Comparison of ENCODE assay signal across 28 cellular contexts in genomic region chr9:20614602-20615216, GRCh38. TPM values are rescaled to one million over a fixed set of nuclear protein-coding genes. Genes with fewer than 3 reads are reported as not detected.
DNase-seq lines count a peak whose midpoint lies in the region; ATAC-seq, FAIRE-seq and TF ChIP-seq lines count a peak whose summit lies in the region.
"Had no signal": no experiment of that assay in that cellular context is flagged by ENCODE, and none has a peak within 500 bp of the region (broad histone marks: within the 10 kb centered on the region; RNA-seq: fewer than 3 reads in every experiment).

No MANE protein-coding gene starts in this region.

- H3K4me3 ChIP-seq in CD4-positive, CD25-positive, alpha-beta regulatory T cell (ENCODE audit: low read depth, low read length) = no peak overlapping the region
- H3K4me3 ChIP-seq in SJCRH30 (no peak overlapping the region), mammary epithelial cell (replicated peaks in 1 of 3; ENCODE audit: insufficient read depth in 1 of 3, low read depth in 2 of 3, low read length in 3 of 3) (no peak overlapping the region)
- H3K4me3 ChIP-seq: PC-9 had no signal

- H3K9me3 Mint-ChIP-seq in activated T-cell treated with anti-CD3 and anti-CD28 coated beads, Interleukin-2, amount 50 U/mL, for 24 hours = no peaks in the 10 kb centered on the region
- H3K9me3 Mint-ChIP-seq in CD4-positive, CD25-positive, alpha-beta regulatory T cell = peaks cover 0 to under 1% (median 0%) of the 10 kb centered on the region in 7 donors
- no peaks in the 10 kb centered on the region for H3K9me3 Mint-ChIP-seq in brain
- H3K9me3 Mint-ChIP-seq: CD14-positive monocyte had no signal

- peaks cover 80% of the 10 kb centered on the region for H3K4me1 Mint-ChIP-seq in activated T-cell treated with anti-CD3 and anti-CD28 coated beads, Interleukin-2, amount 50 U/mL, for 24 hours (ENCODE audit: low read depth)
- H3K4me1 Mint-ChIP-seq in CD4-positive, CD25-positive, alpha-beta regulatory T cell = peaks cover 59 to 89% (median 73%) of the 10 kb centered on the region in 4 donors
- H3K4me1 Mint-ChIP-seq in brain = peaks cover 92% of the 10 kb centered on the region

- no peaks in the 10 kb centered on the region for H4K20me1 ChIP-seq in mammary epithelial cell (ENCODE audit: insufficient read depth, low read length)

- H3K27me3 ChIP-seq in CD4-positive, CD25-positive, alpha-beta regulatory T cell (ENCODE audit: control insufficient read depth, insufficient read depth, low read length) = no peaks in the 10 kb centered on the region
- no peaks in the 10 kb centered on the region for H3K27me3 ChIP-seq in SJCRH30
- H3K27me3 ChIP-seq in mammary epithelial cell (ENCODE audit: insufficient read depth, low read length) = no peaks in the 10 kb centered on the region

- WGBS in mammary epithelial cell (ENCODE audit: low coverage, missing lambda C conversion rate) = 95% methylated on average over 2 of the region's 2 CpGs

- TF ChIP-seq POLR2A in GM12891 (IDR thresholded peaks at IDR 0.05; ENCODE audit: low read depth, low read length) = no peak

- BruUV-seq in mammary epithelial cell (replicated peaks; lab: Mats Ljungman, UMichigan) = no TSS peak

- in situ Hi-C loops in mammary epithelial cell (cut with MboI; ENCODE audit: low sequenced_read_pairs in 2 of 2) = loop anchor here in 1 of 2 donors (25.0 kb wide), 2 partner anchors 677 to 1127 kb away; no protein-coding TSS in a partner anchor

- dilution Hi-C loops in mammary epithelial cell (cut with HindIII; ENCODE audit: low sequenced_read_pairs) = no loop called here

- no peak overlapping the region for H3K4me3 Mint-ChIP-seq in activated T-cell treated with anti-CD3 and anti-CD28 coated beads, Interleukin-2, amount 50 U/mL, for 24 hours
- H3K4me3 Mint-ChIP-seq in CD4-positive, CD25-positive, alpha-beta regulatory T cell = peak overlapping the region in 2 of 4 donors; percentile 36 to 55
- H3K4me3 Mint-ChIP-seq in brain = peak overlapping the region in 3 of 5 experiments; percentile 7 to 60 (median 59)
- H3K4me3 Mint-ChIP-seq: B cell, CD14-positive monocyte had no signal

- ATAC-seq in CD4-positive, CD25-positive, alpha-beta regulatory T cell (ENCODE audit: low read depth in 2 of 2) = no peak
- ATAC-seq: HepG2 had no signal

- no peaks in the 10 kb centered on the region for H3K36me3 ChIP-seq in CD4-positive, CD25-positive, alpha-beta regulatory T cell (ENCODE audit: control insufficient read depth, insufficient read depth, low read length)
- H3K36me3 ChIP-seq in SJCRH30 = no peaks in the 10 kb centered on the region; the same call in 1 of the 2 replicates
- no peaks in the 10 kb centered on the region for H3K36me3 ChIP-seq in mammary epithelial cell (ENCODE audit: insufficient read depth, low read length)

- no peak overlapping the region for H2AFZ ChIP-seq in mammary epithelial cell (ENCODE audit: low read depth, low read length)
- H2AFZ ChIP-seq: PC-9 had no signal

- H3K27ac Mint-ChIP-seq in activated T-cell treated with anti-CD3 and anti-CD28 coated beads, Interleukin-2, amount 50 U/mL, for 24 hours = peak overlapping the region; percentile 66
- peak overlapping the region in 2 of 3 donors; percentile 3 to 52 for H3K27ac Mint-ChIP-seq in CD4-positive, CD25-positive, alpha-beta regulatory T cell
- H3K27ac Mint-ChIP-seq in brain = peak overlapping the region in 1 of 5 experiments; percentile 40
- H3K27ac Mint-ChIP-seq: B cell, CD14-positive monocyte had no signal

- peaks cover 6% of the 10 kb centered on the region for H3K36me3 Mint-ChIP-seq in activated T-cell treated with anti-CD3 and anti-CD28 coated beads, Interleukin-2, amount 50 U/mL, for 24 hours (ENCODE audit: low read depth)
- peaks cover 5% of the 10 kb centered on the region for H3K36me3 Mint-ChIP-seq in CD4-positive, CD25-positive, alpha-beta regulatory T cell
- H3K36me3 Mint-ChIP-seq in brain = peaks cover 13% of the 10 kb centered on the region

- CTCF ChIA-PET in mammary epithelial cell (lab: Charles Lee; ENCODE audit: low non-redundant PET) = no interaction called here

- H3K79me2 ChIP-seq in mammary epithelial cell (ENCODE audit: insufficient read depth, low read length) = no peaks in the 10 kb centered on the region

- no peak for TF ChIP-seq CTCF in brain (conservative IDR thresholded peaks at IDR 0.05)
- no peak for TF ChIP-seq CTCF in mammary epithelial cell (conservative IDR thresholded peaks at IDR 0.05 in 1 of 2, IDR thresholded peaks at IDR 0.05 in 1 of 2; ENCODE audit: extremely low read depth in 1 of 2, insufficient read depth in 1 of 2, low read depth in 1 of 2, low read length in 2 of 2)

- no peak overlapping the region for H3K27ac ChIP-seq in CD4-positive, CD25-positive, alpha-beta regulatory T cell (ENCODE audit: insufficient read depth, low read length, poor library complexity, severe bottlenecking)
- H3K27ac ChIP-seq in SJCRH30 (no peak overlapping the region), mammary epithelial cell (ENCODE audit: insufficient read depth, low read depth, low read length) (no peak overlapping the region)
- H3K27ac ChIP-seq: HL-60, PC-9 had no signal

- no peak for DNase-seq in activated T-cell treated with anti-CD3 and anti-CD28 coated beads, Interleukin-2, amount 50 U/mL, for 24 hours
- DNase-seq in activated T-cell treated with anti-CD3 and anti-CD28 coated beads for 4 hours (no peak), GM12891 (ENCODE audit: insufficient read length, low spot score) (no peak), SJCRH30 (no peak), SW 1271 (lab: John Stamatoyannopoulos, UW) (no peak), mammary epithelial cell (no peak)
- DNase-seq in CD4-positive, CD25-positive, alpha-beta regulatory T cell = no peak
- DNase-seq: COR-L47, DND-41, GOT3, HCEC 1CT, KBM-7, NCI-H1092, NCI-H1436, NCI-H1930, NCI-H2227 treated with DMSO at 0.1 percent for 48 hours, NCI-H510A, NCI-H748 treated with DMSO at 0.1 percent for 48 hours, PC-9, RPMI8226, SHP77 treated with DMSO at 0.1 percent for 48 hours had no signal

- no peak overlapping the region for H3K4me2 ChIP-seq in mammary epithelial cell (ENCODE audit: insufficient read depth, low read depth, low read length)
- H3K4me2 ChIP-seq: PC-9 had no signal

- intact Hi-C loops in mammary epithelial cell (cut with micrococcal nuclease) = no loop called here

- no peaks in the 10 kb centered on the region for H3K27me3 Mint-ChIP-seq in activated T-cell treated with anti-CD3 and anti-CD28 coated beads, Interleukin-2, amount 50 U/mL, for 24 hours
- peaks cover 1% of the 10 kb centered on the region for H3K27me3 Mint-ChIP-seq in CD4-positive, CD25-positive, alpha-beta regulatory T cell
- H3K27me3 Mint-ChIP-seq in brain = peaks cover under 1% of the 10 kb centered on the region

- H3K9me3 ChIP-seq in CD4-positive, CD25-positive, alpha-beta regulatory T cell (ENCODE audit: control insufficient read depth in 2 of 2, low read length in 2 of 2) = no peaks in the 10 kb centered on the region
- H3K9me3 ChIP-seq in SJCRH30 (replicated peaks) (no peaks in the 10 kb centered on the region), mammary epithelial cell (replicated peaks; ENCODE audit: insufficient read depth, low read length) (no peaks in the 10 kb centered on the region)

- FAIRE-seq in GM12891 (lab: Jason Lieb, UNC) = peak; percentile 9
- FAIRE-seq: A204.1, GM18507, HepG2 had no signal

- H3K9ac ChIP-seq in mammary epithelial cell (ENCODE audit: insufficient read depth, low read length) = no peak overlapping the region

- peaks cover 27% of the 10 kb centered on the region for H3K4me1 ChIP-seq in CD4-positive, CD25-positive, alpha-beta regulatory T cell (ENCODE audit: control insufficient read depth, insufficient read depth, low read length, poor library complexity, severe bottlenecking)
- H3K4me1 ChIP-seq in SJCRH30 (no peaks in the 10 kb centered on the region), mammary epithelial cell (ENCODE audit: insufficient read depth, low read length) (peaks cover 11% of the 10 kb centered on the region)

TF ChIP-seq in GM12891, 5 proteins besides CTCF, POLR2A, EP300 and RAD21:
- no peak for TF ChIP-seq POLR2AphosphoS5 (IDR thresholded peaks at IDR 0.05; ENCODE audit: low read depth, low read length)
- no peak for TF ChIP-seq POU2F2 (IDR thresholded peaks at IDR 0.05; ENCODE audit: low read depth, low read length)
- TF ChIP-seq TAF1 (IDR thresholded peaks at IDR 0.05; ENCODE audit: low read depth, low read length) = no peak
- TF ChIP-seq SPI1 (IDR thresholded peaks at IDR 0.05; ENCODE audit: low read depth, low read length) = no peak
- TF ChIP-seq PAX5 (IDR thresholded peaks at IDR 0.05; ENCODE audit: insufficient read depth, low read length, severe bottlenecking) = no peak

RNA-seq across cellular contexts. Expression of gene MLLT3, which starts 7.6 kb away (rescaled TPM):
- 63.2 TPM for total RNA-seq in CD4-positive, CD25-positive, alpha-beta regulatory T cell
- 10 to 100 TPM; 37.6 to 51.8 (median 48.5) TPM for polyA plus RNA-seq in CD4-positive, CD25-positive, alpha-beta regulatory T cell
- 34.2 TPM for polyA plus RNA-seq in GM12891 (2012; ENCODE audit: low read depth, missing spikeins)
- polyA plus RNA-seq in brain (ENCODE audit: insufficient read depth, low read depth, low replicate concordance) = 29.4 TPM
- total RNA-seq in SJCRH30 (2014; rRNA removed; shearing (Covaris generic)) = 26.6 and 30.9 TPM in 2 replicates
- total RNA-seq in mammary epithelial cell = 10 to 100 TPM in 1 of 2 donors, 1 to 10 TPM in 1; 8.8 to 11.7 TPM
- polyA plus RNA-seq in mammary epithelial cell = 5.5 TPM
- polyA minus RNA-seq in mammary epithelial cell = 1.8 TPM
